In the genomic region with DNA sequence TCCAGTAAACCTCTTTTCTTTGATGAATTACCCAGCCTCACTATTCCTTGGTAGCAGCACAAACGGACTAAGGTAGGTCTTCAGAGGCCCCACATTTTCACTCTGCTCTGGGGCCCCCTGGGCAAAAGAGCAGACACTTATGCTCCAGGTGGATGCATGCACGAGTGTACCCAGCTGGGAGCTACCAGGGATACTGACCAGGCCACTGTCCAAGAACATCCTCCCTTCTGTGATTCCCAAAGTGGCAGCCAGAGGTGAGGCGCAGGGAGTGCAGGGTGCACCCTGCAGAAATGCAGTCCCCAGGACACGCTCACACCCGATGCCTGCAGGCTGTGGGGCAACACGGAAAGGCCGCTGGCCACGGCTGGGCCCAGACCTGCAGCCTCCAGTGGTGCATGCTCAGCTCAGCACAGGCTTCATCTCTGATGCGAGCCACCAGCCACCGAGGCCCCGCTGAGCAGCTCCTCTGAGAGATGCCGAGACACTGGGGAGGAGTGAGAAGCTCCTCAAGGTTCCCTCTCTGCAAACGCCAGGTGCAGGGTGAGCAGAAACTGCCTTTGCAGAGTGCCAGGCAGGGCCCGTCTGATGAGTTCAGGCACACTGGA, we compare ENCODE assay signal across 22 cellular contexts. TPM values are rescaled to one million over a fixed set of nuclear protein-coding genes. Genes with fewer than 3 reads are reported as not detected.
"Had no signal": no experiment of that assay in that cellular context is flagged by ENCODE, and none has a peak within 500 bp of the region (broad histone marks: within the 10 kb centered on the region; RNA-seq: fewer than 3 reads in every experiment).

No MANE protein-coding gene starts in this region.

- H3K4me3 ChIP-seq: gastrocnemius medialis, heart left ventricle, lung, right atrium auricular region, upper lobe of left lung had no signal

- H3K9me3 Mint-ChIP-seq: central memory CD8-positive, alpha-beta T cell; mesothelial cell of epicardium; nephron; stimulated activated naive CD8-positive, alpha-beta T cell treated with anti-CD3 and anti-CD28 coated beads, Interleukin-15, Interleukin-2, amounts not matched to agents 100 ng/mL and 50 ng/mL, for 24 hours had no signal

- ATAC-seq: esophagus mucosa, gastrocnemius medialis, heart left ventricle, left colon had no signal

- H3K27me3 ChIP-seq: brain microvascular endothelial cell, right atrium auricular region, upper lobe of left lung had no signal

- H3K4me1 ChIP-seq: gastrocnemius medialis, heart left ventricle, right atrium auricular region, upper lobe of left lung had no signal

- H3K4me1 Mint-ChIP-seq: central memory CD8-positive, alpha-beta T cell; mesothelial cell of epicardium; nephron had no signal

- H3K4me3 Mint-ChIP-seq: central memory CD8-positive, alpha-beta T cell; mesothelial cell of epicardium; nephron; stimulated activated naive CD8-positive, alpha-beta T cell treated with anti-CD3 and anti-CD28 coated beads, Interleukin-15, Interleukin-2, amounts not matched to agents 100 ng/mL and 50 ng/mL, for 24 hours had no signal

- H3K27ac Mint-ChIP-seq: mesothelial cell of epicardium; nephron; progenitor cell of endocrine pancreas; stimulated activated naive CD8-positive, alpha-beta T cell treated with anti-CD3 and anti-CD28 coated beads, Interleukin-15, Interleukin-2, amounts not matched to agents 100 ng/mL and 50 ng/mL, for 24 hours had no signal

- H3K36me3 ChIP-seq: brain microvascular endothelial cell, gastrocnemius medialis, heart left ventricle, right atrium auricular region, upper lobe of left lung, WERI-Rb-1 had no signal

- H3K27ac ChIP-seq: brain microvascular endothelial cell, gastrocnemius medialis, heart left ventricle, right atrium auricular region, upper lobe of left lung, WERI-Rb-1 had no signal

- H3K9me3 ChIP-seq: gastrocnemius medialis, heart left ventricle, right atrium auricular region, upper lobe of left lung had no signal

- H3K36me3 Mint-ChIP-seq: mesothelial cell of epicardium had no signal

- DNase-seq: activated CD4-positive, alpha-beta T cell treated with anti-CD3 and anti-CD28 coated beads for 1 hour; activated CD4-positive, alpha-beta T cell treated with anti-CD3 and anti-CD28 coated beads, Interleukin-2, amount 50 U/mL, for 48 hours; activated effector memory CD4-positive, alpha-beta T cell treated with anti-CD3 and anti-CD28 coated beads, Interleukin-2, amount 50 U/mL, for 16 hours; activated naive CD4-positive, alpha-beta T cell treated with anti-CD3 and anti-CD28 coated beads, Interleukin-2, amount 50 U/mL, for 16 hours; activated T-cell treated with anti-CD3 and anti-CD28 coated beads, Interleukin-2, amount 50 U/mL, for 48 hours; brain microvascular endothelial cell; cortex of kidney; effector CD4-positive, alpha-beta T cell; gastrocnemius medialis; left colon; upper lobe of left lung; WERI-Rb-1 had no signal

RNA-seq across cellular contexts. Expression of a gene that starts 48.1 kb away (rescaled TPM):
- total RNA-seq: T-helper 2 cell treated with Interferon-gamma antibody and Interleukin-4, amounts not matched to agents 100 ng/mL and 5 ng/mL, for 36 hours had no signal
